ENCODE assay signal across 12 cellular contexts in the genomic region with DNA sequence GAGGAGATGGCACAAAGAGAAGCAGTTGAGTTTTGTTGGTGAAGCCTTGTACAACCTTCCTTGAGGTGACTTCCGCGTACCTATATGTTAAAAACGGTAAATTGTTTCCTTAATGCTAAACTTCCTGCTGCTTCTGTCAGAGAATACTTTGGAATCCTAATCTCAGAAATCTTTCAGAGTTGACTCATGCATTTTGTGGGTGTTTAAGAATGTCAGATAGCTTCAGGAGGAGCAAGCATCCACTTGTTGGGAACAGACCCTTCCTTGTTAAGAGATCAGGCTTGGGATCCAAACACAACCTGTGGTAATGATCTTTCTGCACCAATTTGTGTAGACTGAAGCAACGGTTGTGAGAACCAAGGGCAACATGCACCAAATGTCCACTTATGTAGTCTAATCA. TPM values are rescaled to one million over a fixed set of nuclear protein-coding genes. Genes with fewer than 3 reads are reported as not detected.
A peak's percentile ranks its signal among the peaks of the same experiment; 100 is the strongest.
DNase-seq lines count a peak whose midpoint lies in the region; ATAC-seq and TF ChIP-seq lines count a peak whose summit lies in the region.
"Had no signal": no experiment of that assay in that cellular context is flagged by ENCODE, and none has a peak within 500 bp of the region (broad histone marks: within the 10 kb centered on the region; RNA-seq: fewer than 3 reads in every experiment).

No MANE protein-coding gene starts in this region.

- H3K9me3 ChIP-seq in RWPE2 (ENCODE audit: severe bottlenecking) (no peaks in the 10 kb centered on the region), prostate gland (no peaks in the 10 kb centered on the region)

- intact Hi-C loops in prostate gland (cut with DNase I) (no loop called here), sciatic nerve (cut with DNase I) (no loop called here), dorsolateral prefrontal cortex (cut with DNase I) (no loop called here)

- H3K27me3 ChIP-seq in RWPE2 (ENCODE audit: insufficient read depth, poor library complexity, severe bottlenecking), result no peaks in the 10 kb centered on the region
- no peaks in the 10 kb centered on the region for H3K27me3 ChIP-seq in prostate gland (replicated peaks; ENCODE audit: insufficient read depth)
- H3K27me3 ChIP-seq in dorsolateral prefrontal cortex, result no peaks in the 10 kb centered on the region

- TF ChIP-seq CTCF in RWPE2 (IDR thresholded peaks at IDR 0.05; ENCODE audit: poor library complexity, severe bottlenecking), result no peak
- TF ChIP-seq CTCF in prostate gland (IDR thresholded peaks at IDR 0.05), result no peak
- no peak for TF ChIP-seq CTCF in dorsolateral prefrontal cortex (IDR thresholded peaks at IDR 0.05 in 54 of 56, conservative IDR thresholded peaks at IDR 0.05 in 2 of 56; ENCODE audit: low read depth in 1 of 56, partially characterized antibody in 56 of 56)

- H3K27ac ChIP-seq in RWPE2 (ENCODE audit: poor library complexity, severe bottlenecking) (peak overlapping the region; percentile 91), prostate gland (no peak overlapping the region), dorsolateral prefrontal cortex (peak overlapping the region in 4 of 59 donors; percentile 9 to 28 (median 16))

- no peak overlapping the region for H3K27ac Mint-ChIP-seq in effector memory CD8-positive, alpha-beta T cell
- H3K27ac Mint-ChIP-seq: activated naive CD8-positive, alpha-beta T cell treated with anti-CD3 and anti-CD28 coated beads, Interleukin-2, amount 10 ng/mL, durations not matched to agents 7 days and 5 days; stimulated activated memory B cell treated with anti-CD40 and anti-IgM and Interleukin-4, amounts not matched to agents 10 μg/mL and 1 μg/mL and 100 μg/mL, for 72 hours had no signal

- DNase-seq in H4 (ENCODE audit: low spot score) (peak; percentile 45), RWPE2 (ENCODE audit: low spot score) (no peak), prostate gland (ENCODE audit: low spot score) (peak; percentile 33), sciatic nerve (ENCODE audit: low spot score) (no peak), dorsolateral prefrontal cortex (no peak)
- DNase-seq in effector memory CD8-positive, alpha-beta T cell, result no peak
- DNase-seq: activated naive CD8-positive, alpha-beta T cell treated with anti-CD3 and anti-CD28 coated beads, Interleukin-2, amount 10 ng/mL, durations not matched to agents 7 days and 5 days; DMS153; NCI-H187 treated with DMSO at 0.1 percent for 48 hours had no signal

- H3K4me1 ChIP-seq in RWPE2 (ENCODE audit: insufficient read depth, poor library complexity, severe bottlenecking) (peaks cover 74% of the 10 kb centered on the region), prostate gland (replicated peaks) (peaks cover 5% of the 10 kb centered on the region)

- no peaks in the 10 kb centered on the region for H3K9me3 Mint-ChIP-seq in effector memory CD8-positive, alpha-beta T cell
- H3K9me3 Mint-ChIP-seq: activated naive CD8-positive, alpha-beta T cell treated with anti-CD3 and anti-CD28 coated beads, Interleukin-2, amount 10 ng/mL, durations not matched to agents 7 days and 5 days; neural crest cell; stimulated activated memory B cell treated with anti-CD40 and anti-IgM and Interleukin-4, amounts not matched to agents 10 μg/mL and 1 μg/mL and 100 μg/mL, for 72 hours had no signal

- H3K36me3 ChIP-seq in RWPE2 (ENCODE audit: low read depth) (0 out of 2 replicates have a peak, but pooled peaks cover 5% of the 10 kb centered on the region), prostate gland (no peaks in the 10 kb centered on the region)

- peaks cover 37 to 47% of the 10 kb centered on the region in 2 donors for H3K27me3 Mint-ChIP-seq in effector memory CD8-positive, alpha-beta T cell
- H3K27me3 Mint-ChIP-seq: activated naive CD8-positive, alpha-beta T cell treated with anti-CD3 and anti-CD28 coated beads, Interleukin-2, amount 10 ng/mL, durations not matched to agents 7 days and 5 days; stimulated activated memory B cell treated with anti-CD40 and anti-IgM and Interleukin-4, amounts not matched to agents 10 μg/mL and 1 μg/mL and 100 μg/mL, for 72 hours had no signal

- ATAC-seq in RWPE2 (ENCODE audit: low read depth) (peak; percentile 82), esophagus mucosa (peak; percentile 47), sciatic nerve (no peak)
- no peak for ATAC-seq in effector memory CD8-positive, alpha-beta T cell (replicated peaks)
- ATAC-seq: stimulated activated memory B cell treated with anti-CD40 and anti-IgM and Interleukin-4, amounts not matched to agents 10 μg/mL and 1 μg/mL and 100 μg/mL, for 72 hours had no signal

- 40% methylated on average over 4 of the region's 4 CpGs for WGBS in prostate gland

- no peaks in the 10 kb centered on the region for H3K4me1 Mint-ChIP-seq in effector memory CD8-positive, alpha-beta T cell (ENCODE audit: low read depth in 2 of 2)
- H3K4me1 Mint-ChIP-seq: stimulated activated memory B cell treated with anti-CD40 and anti-IgM and Interleukin-4, amounts not matched to agents 10 μg/mL and 1 μg/mL and 100 μg/mL, for 72 hours had no signal

- H3K4me3 Mint-ChIP-seq in effector memory CD8-positive, alpha-beta T cell, result no peak overlapping the region
- H3K4me3 Mint-ChIP-seq: activated naive CD8-positive, alpha-beta T cell treated with anti-CD3 and anti-CD28 coated beads, Interleukin-2, amount 10 ng/mL, durations not matched to agents 7 days and 5 days; neural crest cell; stimulated activated memory B cell treated with anti-CD40 and anti-IgM and Interleukin-4, amounts not matched to agents 10 μg/mL and 1 μg/mL and 100 μg/mL, for 72 hours had no signal

- H3K4me3 ChIP-seq in RWPE2 (ENCODE audit: severe bottlenecking), result no peak overlapping the region
- H3K4me3 ChIP-seq in prostate gland, result no peak overlapping the region
- H3K4me3 ChIP-seq in dorsolateral prefrontal cortex, result no peak overlapping the region

- no peaks in the 10 kb centered on the region for H3K36me3 Mint-ChIP-seq in effector memory CD8-positive, alpha-beta T cell (ENCODE audit: insufficient read depth)
- H3K36me3 Mint-ChIP-seq: stimulated activated memory B cell treated with anti-CD40 and anti-IgM and Interleukin-4, amounts not matched to agents 10 μg/mL and 1 μg/mL and 100 μg/mL, for 72 hours had no signal

- TF ChIP-seq POLR2A in prostate gland (IDR thresholded peaks at IDR 0.05), result no peak

RNA-seq across cellular contexts. Expression of a gene that starts 29.5 kb away (rescaled TPM):
- 18.0 and 22.6 TPM in 2 replicates for total RNA-seq in H4 (2014; rRNA removed; shearing (Covaris generic))
- total RNA-seq in esophagus mucosa (51.6 TPM), prostate gland (10 to 100 TPM; 46.5 to 63.1 TPM), sciatic nerve (27.6 TPM), dorsolateral prefrontal cortex (100 to 1,000 TPM in 1 of 120 experiments, 10 to 100 TPM in 119; 27.3 to 168 (median 54.4) TPM)

Comparison
In these comparisons a context has a peak if more than half of its experiments do, and no peak if none do; other contexts are left out.
1. DNase-seq: peak in H4 (single experiment) and prostate gland (single experiment); none in RWPE2 (single experiment), effector memory CD8-positive, alpha-beta T cell (0 of 3), sciatic nerve (single experiment) and dorsolateral prefrontal cortex (0 of 10).
2. ATAC-seq: peak in RWPE2 (single experiment) and esophagus mucosa (single experiment); none in effector memory CD8-positive, alpha-beta T cell (single experiment) and sciatic nerve (single experiment).